In the genomic region with DNA sequence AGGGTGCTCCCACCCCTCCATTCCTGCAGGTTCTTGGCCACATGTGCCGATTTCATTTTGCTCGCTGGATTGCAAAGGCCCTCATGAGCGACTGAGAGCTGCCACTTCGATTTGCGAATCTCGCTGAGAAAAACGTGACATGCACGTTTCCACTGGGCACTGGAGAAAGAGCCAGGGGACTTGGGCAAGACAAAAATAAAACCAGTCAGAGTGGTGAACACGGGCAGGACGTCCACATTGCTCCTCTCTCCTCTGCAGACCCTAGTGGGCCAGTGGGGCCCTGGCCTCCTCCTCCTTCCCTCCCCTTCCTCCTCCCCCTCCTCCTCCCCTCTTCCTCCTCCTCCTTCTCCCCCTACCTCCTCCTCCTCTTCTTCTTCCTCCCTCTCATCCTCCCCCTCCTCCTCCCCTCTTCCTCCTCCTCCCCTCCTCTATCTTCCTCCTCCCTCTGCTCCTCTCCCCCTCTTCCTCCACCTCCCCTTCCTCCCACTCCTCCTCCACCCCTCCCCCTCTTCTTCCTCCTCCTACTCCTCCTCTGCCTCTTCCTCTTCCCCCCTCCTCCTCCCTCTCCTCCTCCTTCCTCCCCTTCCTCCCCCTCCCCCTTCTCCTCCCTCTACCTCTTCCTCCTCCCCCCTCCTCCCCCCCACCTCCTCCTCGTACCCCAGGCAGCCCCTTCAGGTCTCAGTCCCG, we compare ENCODE assay signal across 2 cellular contexts.
TF ChIP-seq lines count a peak whose summit lies in the region.

No MANE protein-coding gene starts in this region.

TF ChIP-seq in HepG2, 621 proteins besides CTCF, POLR2A, EP300 and RAD21:
- no peak for TF ChIP-seq ZNF33B (CRISPR knock-in tag; IDR thresholded peaks at IDR 0.05)
- TF ChIP-seq PCBP2 (optimal IDR thresholded peaks at IDR 0.05; ENCODE audit: low read depth, low read length, poor library complexity, severe bottlenecking): peak; percentile 85
- TF ChIP-seq PCBP1 (IDR thresholded peaks at IDR 0.05; ENCODE audit: borderline replicate concordance, low read depth, low read length): 0 out of 2 replicates have a peak, but pooled peaks have one; percentile 51
- TF ChIP-seq ERF (CRISPR knock-in tag; IDR thresholded peaks at IDR 0.05): no peak
- no peak for TF ChIP-seq YEATS4 (CRISPR knock-in tag; IDR thresholded peaks at IDR 0.05; ENCODE audit: borderline replicate concordance)
- no peak for TF ChIP-seq SAFB2 (CRISPR knock-in tag; IDR thresholded peaks at IDR 0.05; ENCODE audit: borderline replicate concordance, low read depth)
- TF ChIP-seq, protein P1, sequence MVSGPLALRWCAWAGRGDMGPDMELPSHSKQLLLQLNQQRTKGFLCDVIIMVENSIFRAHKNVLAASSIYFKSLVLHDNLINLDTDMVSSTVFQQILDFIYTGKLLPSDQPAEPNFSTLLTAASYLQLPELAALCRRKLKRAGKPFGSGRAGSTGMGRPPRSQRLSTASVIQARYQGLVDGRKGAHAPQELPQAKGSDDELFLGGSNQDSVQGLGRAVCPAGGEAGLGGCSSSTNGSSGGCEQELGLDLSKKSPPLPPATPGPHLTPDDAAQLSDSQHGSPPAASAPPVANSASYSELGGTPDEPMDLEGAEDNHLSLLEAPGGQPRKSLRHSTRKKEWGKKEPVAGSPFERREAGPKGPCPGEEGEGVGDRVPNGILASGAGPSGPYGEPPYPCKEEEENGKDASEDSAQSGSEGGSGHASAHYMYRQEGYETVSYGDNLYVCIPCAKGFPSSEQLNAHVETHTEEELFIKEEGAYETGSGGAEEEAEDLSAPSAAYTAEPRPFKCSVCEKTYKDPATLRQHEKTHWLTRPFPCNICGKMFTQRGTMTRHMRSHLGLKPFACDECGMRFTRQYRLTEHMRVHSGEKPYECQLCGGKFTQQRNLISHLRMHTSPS (CRISPR knock-in tag; IDR thresholded peaks at IDR 0.05; ENCODE audit: low read depth): no peak
- no peak for TF ChIP-seq NFRKB (IDR thresholded peaks at IDR 0.05)
- no peak for TF ChIP-seq ZC3H4 (CRISPR knock-in tag; IDR thresholded peaks at IDR 0.05; ENCODE audit: borderline replicate concordance)
- TF ChIP-seq ZNF274 (CRISPR knock-in tag; IDR thresholded peaks at IDR 0.05): no peak
- TF ChIP-seq KDM4B (CRISPR knock-in tag; IDR thresholded peaks at IDR 0.05): no peak
- peak; percentile 59 for TF ChIP-seq BHLHE40 (IDR thresholded peaks at IDR 0.05; ENCODE audit: low read length)
- TF ChIP-seq HNRNPK (IDR thresholded peaks at IDR 0.05; ENCODE audit: low read depth, low read length, poor library complexity, severe bottlenecking): peak; percentile 20
- no peak for TF ChIP-seq NFIC (IDR thresholded peaks at IDR 0.05; ENCODE audit: low read length)

TF ChIP-seq in K562, 482 proteins besides CTCF, POLR2A, EP300 and RAD21:
- TF ChIP-seq GABPB1 (CRISPR knock-in tag; IDR thresholded peaks at IDR 0.05) (no peak), ELF1 (tag; IDR thresholded peaks at IDR 0.05) (no peak), SMAD3 (CRISPR knock-in tag; conservative IDR thresholded peaks at IDR 0.05) (no peak), ZNF263 (CRISPR knock-in tag; IDR thresholded peaks at IDR 0.05; ENCODE audit: borderline replicate concordance) (peak; percentile 80; the same call in 1 of the 2 replicates), HNRNPL (IDR thresholded peaks at IDR 0.05; ENCODE audit: low read depth, low read length) (no peak), TEAD1 (CRISPR knock-in tag; IDR thresholded peaks at IDR 0.05) (no peak), CTBP1 (IDR thresholded peaks at IDR 0.05; ENCODE audit: borderline replicate concordance) (no peak), TRIM28 (IDR thresholded peaks at IDR 0.05) (no peak), BHLHE40 (IDR thresholded peaks at IDR 0.05; ENCODE audit: low read length) (peak; percentile 46; the same call in 1 of the 2 replicates), MEF2A (IDR thresholded peaks at IDR 0.05; ENCODE audit: control insufficient read depth, low read depth, low read length) (no peak), MEIS2 (IDR thresholded peaks at IDR 0.05; ENCODE audit: partially characterized antibody) (no peak), XRCC4 (IDR thresholded peaks at IDR 0.05; ENCODE audit: extremely low read depth, insufficient read depth, insufficient read length) (no peak), ZC3H11A (IDR thresholded peaks at IDR 0.05; ENCODE audit: low read depth, low read length) (no peak)
- TF ChIP-seq, protein P2, sequence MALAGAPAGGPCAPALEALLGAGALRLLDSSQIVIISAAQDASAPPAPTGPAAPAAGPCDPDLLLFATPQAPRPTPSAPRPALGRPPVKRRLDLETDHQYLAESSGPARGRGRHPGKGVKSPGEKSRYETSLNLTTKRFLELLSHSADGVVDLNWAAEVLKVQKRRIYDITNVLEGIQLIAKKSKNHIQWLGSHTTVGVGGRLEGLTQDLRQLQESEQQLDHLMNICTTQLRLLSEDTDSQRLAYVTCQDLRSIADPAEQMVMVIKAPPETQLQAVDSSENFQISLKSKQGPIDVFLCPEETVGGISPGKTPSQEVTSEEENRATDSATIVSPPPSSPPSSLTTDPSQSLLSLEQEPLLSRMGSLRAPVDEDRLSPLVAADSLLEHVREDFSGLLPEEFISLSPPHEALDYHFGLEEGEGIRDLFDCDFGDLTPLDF (CRISPR knock-in tag; IDR thresholded peaks at IDR 0.05): no peak
- TF ChIP-seq, protein P3, sequence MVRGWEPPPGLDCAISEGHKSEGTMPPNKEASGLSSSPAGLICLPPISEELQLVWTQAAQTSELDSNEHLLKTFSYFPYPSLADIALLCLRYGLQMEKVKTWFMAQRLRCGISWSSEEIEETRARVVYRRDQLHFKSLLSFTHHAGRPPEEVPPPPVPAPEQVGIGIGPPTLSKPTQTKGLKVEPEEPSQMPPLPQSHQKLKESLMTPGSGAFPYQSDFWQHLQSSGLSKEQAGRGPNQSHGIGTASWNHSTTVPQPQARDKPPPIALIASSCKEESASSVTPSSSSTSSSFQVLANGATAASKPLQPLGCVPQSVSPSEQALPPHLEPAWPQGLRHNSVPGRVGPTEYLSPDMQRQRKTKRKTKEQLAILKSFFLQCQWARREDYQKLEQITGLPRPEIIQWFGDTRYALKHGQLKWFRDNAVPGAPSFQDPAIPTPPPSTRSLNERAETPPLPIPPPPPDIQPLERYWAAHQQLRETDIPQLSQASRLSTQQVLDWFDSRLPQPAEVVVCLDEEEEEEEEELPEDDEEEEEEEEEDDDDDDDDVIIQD (CRISPR knock-in tag; IDR thresholded peaks at IDR 0.05): no peak
- TF ChIP-seq, protein P4, sequence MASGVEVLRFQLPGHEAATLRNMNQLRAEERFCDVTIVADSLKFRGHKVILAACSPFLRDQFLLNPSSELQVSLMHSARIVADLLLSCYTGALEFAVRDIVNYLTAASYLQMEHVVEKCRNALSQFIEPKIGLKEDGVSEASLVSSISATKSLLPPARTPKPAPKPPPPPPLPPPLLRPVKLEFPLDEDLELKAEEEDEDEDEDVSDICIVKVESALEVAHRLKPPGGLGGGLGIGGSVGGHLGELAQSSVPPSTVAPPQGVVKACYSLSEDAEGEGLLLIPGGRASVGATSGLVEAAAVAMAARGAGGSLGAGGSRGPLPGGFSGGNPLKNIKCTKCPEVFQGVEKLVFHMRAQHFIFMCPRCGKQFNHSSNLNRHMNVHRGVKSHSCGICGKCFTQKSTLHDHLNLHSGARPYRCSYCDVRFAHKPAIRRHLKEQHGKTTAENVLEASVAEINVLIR (CRISPR knock-in tag; IDR thresholded peaks at IDR 0.05): no peak
- TF ChIP-seq, protein P5, sequence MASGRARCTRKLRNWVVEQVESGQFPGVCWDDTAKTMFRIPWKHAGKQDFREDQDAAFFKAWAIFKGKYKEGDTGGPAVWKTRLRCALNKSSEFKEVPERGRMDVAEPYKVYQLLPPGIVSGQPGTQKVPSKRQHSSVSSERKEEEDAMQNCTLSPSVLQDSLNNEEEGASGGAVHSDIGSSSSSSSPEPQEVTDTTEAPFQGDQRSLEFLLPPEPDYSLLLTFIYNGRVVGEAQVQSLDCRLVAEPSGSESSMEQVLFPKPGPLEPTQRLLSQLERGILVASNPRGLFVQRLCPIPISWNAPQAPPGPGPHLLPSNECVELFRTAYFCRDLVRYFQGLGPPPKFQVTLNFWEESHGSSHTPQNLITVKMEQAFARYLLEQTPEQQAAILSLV (tag; IDR thresholded peaks at IDR 0.05): no peak
